ENCODE assay signal across 20 cellular contexts in the genomic region with DNA sequence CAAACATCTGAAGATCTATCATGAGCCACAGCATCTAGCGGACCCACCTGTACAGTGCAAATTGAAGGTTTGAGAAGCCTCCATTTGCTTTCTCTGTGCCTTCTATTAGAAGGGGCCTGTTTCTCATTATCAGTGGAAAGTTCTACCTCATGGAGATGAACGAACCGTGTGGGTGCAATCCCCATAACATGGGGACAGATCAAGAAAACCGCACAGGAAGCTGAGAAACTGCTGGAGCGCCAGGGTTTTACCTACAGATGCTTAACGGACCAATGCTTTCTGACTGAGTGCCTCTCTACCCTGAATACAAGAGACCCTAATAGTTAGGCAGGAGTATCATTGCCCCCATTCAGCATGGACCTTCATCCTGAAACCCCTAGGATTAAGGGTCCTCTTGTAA. TPM values are rescaled to one million over a fixed set of nuclear protein-coding genes. Genes with fewer than 3 reads are reported as not detected.
DNase-seq lines count a peak whose midpoint lies in the region; ATAC-seq and TF ChIP-seq lines count a peak whose summit lies in the region.
"Had no signal": no experiment of that assay in that cellular context is flagged by ENCODE, and none has a peak within 500 bp of the region (broad histone marks: within the 10 kb centered on the region; RNA-seq: fewer than 3 reads in every experiment).

No MANE protein-coding gene starts in this region.

- H3K27ac Mint-ChIP-seq in T-helper 2 cell treated with Interferon-gamma antibody and Interleukin-4, amounts not matched to agents 5 μg/mL and 100 μg/mL, for 36 hours = no peak overlapping the region
- H3K27ac Mint-ChIP-seq: CD4-positive, CD25-positive, alpha-beta regulatory T cell; CD8-positive, alpha-beta memory T cell; GM23338; H9 had no signal

- H2BK5ac ChIP-seq in trophoblast cell (ENCODE audit: low read depth, low read length, poor library complexity) = no peak overlapping the region

- H3K27ac ChIP-seq in BLaER1 treated with 17β-estradiol and CSF1 and Interleukin-3, amounts not matched to agents 10 nM and 100 nM = no peak overlapping the region
- no peak overlapping the region for H3K27ac ChIP-seq in OCI-LY3 (ENCODE audit: low read length)
- H3K27ac ChIP-seq in trophoblast cell (ENCODE audit: low read depth, low read length) = no peak overlapping the region
- H3K27ac ChIP-seq: A549, C4-2B had no signal

- no peak overlapping the region for H4K8ac ChIP-seq in trophoblast cell (ENCODE audit: low read depth, low read length)

- H3K36me3 ChIP-seq in BLaER1 treated with 17β-estradiol and CSF1 and Interleukin-3, amounts not matched to agents 10 nM and 100 nM = no peaks in the 10 kb centered on the region
- H3K36me3 ChIP-seq in OCI-LY3 (replicated peaks; ENCODE audit: low read depth, low read length) (no peaks in the 10 kb centered on the region), trophoblast cell (ENCODE audit: control insufficient read depth in 1 of 2, insufficient read depth in 2 of 2, low read length in 2 of 2) (no peaks in the 10 kb centered on the region)
- H3K36me3 ChIP-seq: BE2C had no signal

- peak overlapping the region; percentile 23 for H2BK12ac ChIP-seq in trophoblast cell (ENCODE audit: low read length)

- no peak overlapping the region for H2AFZ ChIP-seq in OCI-LY3 (ENCODE audit: low read depth, low read length)
- no peak overlapping the region for H2AFZ ChIP-seq in trophoblast cell (ENCODE audit: insufficient read depth, low read length, poor library complexity)
- H2AFZ ChIP-seq: GM23338 had no signal

- H3K27me3 Mint-ChIP-seq in T-helper 2 cell treated with Interferon-gamma antibody and Interleukin-4, amounts not matched to agents 5 μg/mL and 100 μg/mL, for 36 hours (ENCODE audit: low read depth) = peaks cover 10% of the 10 kb centered on the region
- H3K27me3 Mint-ChIP-seq: CD4-positive, CD25-positive, alpha-beta regulatory T cell had no signal

- H3K4me1 ChIP-seq in BLaER1 treated with 17β-estradiol and CSF1 and Interleukin-3, amounts not matched to agents 10 nM and 100 nM = peaks cover 41 to 57% (median 47%) of the 10 kb centered on the region in 10 experiments
- H3K4me1 ChIP-seq in OCI-LY3 (ENCODE audit: low read length) (peaks cover 37% of the 10 kb centered on the region), trophoblast cell (ENCODE audit: control insufficient read depth in 1 of 2, insufficient read depth in 2 of 2, low read length in 2 of 2) (peaks cover 28 to 30% of the 10 kb centered on the region in 2 experiments)

- H2AK5ac ChIP-seq in trophoblast cell (ENCODE audit: low read length) = no peak overlapping the region

- H2BK120ac ChIP-seq in trophoblast cell (ENCODE audit: insufficient read depth, low read length, poor library complexity) = peak overlapping the region; percentile 43

- H3K27me3 ChIP-seq in BLaER1 treated with 17β-estradiol and CSF1 and Interleukin-3, amounts not matched to agents 10 nM and 100 nM = no peaks in the 10 kb centered on the region
- no peaks in the 10 kb centered on the region for H3K27me3 ChIP-seq in OCI-LY3 (ENCODE audit: low read depth, low read length)
- no peaks in the 10 kb centered on the region for H3K27me3 ChIP-seq in trophoblast cell (ENCODE audit: insufficient read depth, low read length)
- H3K27me3 ChIP-seq: BE2C had no signal

- no peak overlapping the region for H3K4ac ChIP-seq in trophoblast cell (ENCODE audit: low read depth, low read length)

- peak; percentile 60 for DNase-seq in Jurkat, Clone E6-1 (ENCODE audit: low read depth, low spot score)
- DNase-seq in trophoblast cell = no peak
- DNase-seq in T-helper 2 cell treated with Interferon-gamma antibody and Interleukin-4, amounts not matched to agents 5 μg/mL and 100 μg/mL, for 36 hours (ENCODE audit: low spot score) = no peak
- no peak for DNase-seq in stimulated activated CD8-positive, alpha-beta memory T cell treated with anti-CD3 and anti-CD28 coated beads, Interleukin-4, amount 100 ng/mL, for 48 hours
- DNase-seq: 8988T; ACHN; AML-193; BE2C; CD4-positive, CD25-positive, alpha-beta regulatory T cell; CD8-positive, alpha-beta memory T cell; DMS 273 treated with DMSO at 0.1 percent for 48 hours; DMS79 treated with DMSO at 0.1 percent for 48 hours; H9 had no signal

- no peak overlapping the region for H3K4me3 Mint-ChIP-seq in T-helper 2 cell treated with Interferon-gamma antibody and Interleukin-4, amounts not matched to agents 5 μg/mL and 100 μg/mL, for 36 hours
- H3K4me3 Mint-ChIP-seq: CD4-positive, CD25-positive, alpha-beta regulatory T cell; CD8-positive, alpha-beta memory T cell; GM23338; H9 had no signal

- no peak overlapping the region for H3K9ac ChIP-seq in BLaER1 treated with 17β-estradiol and CSF1 and Interleukin-3, amounts not matched to agents 10 nM and 100 nM
- H3K9ac ChIP-seq in OCI-LY3 (ENCODE audit: low read length) (no peak overlapping the region), trophoblast cell (ENCODE audit: low read length) (no peak overlapping the region)

- H3K4me2 ChIP-seq in BLaER1 treated with 17β-estradiol and CSF1 and Interleukin-3, amounts not matched to agents 10 nM and 100 nM = peak overlapping the region; percentile 18 to 77 (median 58); a peak in 20 of 22 replicates
- H3K4me2 ChIP-seq in OCI-LY3 (ENCODE audit: low read length) (peak overlapping the region; percentile 68), trophoblast cell (ENCODE audit: low read length) (no peak overlapping the region)
- H3K4me2 ChIP-seq: A549, GM23338 had no signal

- H3K79me1 ChIP-seq in trophoblast cell (ENCODE audit: low read length) = peaks cover 24% of the 10 kb centered on the region

- no peaks in the 10 kb centered on the region for H4K20me1 ChIP-seq in BLaER1 treated with 17β-estradiol and CSF1 and Interleukin-3, amounts not matched to agents 10 nM and 100 nM
- no peaks in the 10 kb centered on the region for H4K20me1 ChIP-seq in OCI-LY3 (ENCODE audit: insufficient read depth, low read length)

- H4K12ac ChIP-seq in trophoblast cell (ENCODE audit: low read depth, low read length) = no peak overlapping the region

- H4K91ac ChIP-seq in trophoblast cell (ENCODE audit: low read depth, low read length) = peak overlapping the region; percentile 22

- H3K79me2 ChIP-seq in OCI-LY3 (ENCODE audit: low read length) (no peaks in the 10 kb centered on the region), trophoblast cell (ENCODE audit: control insufficient read depth, insufficient read depth, low read length, poor library complexity) (peaks cover 3% of the 10 kb centered on the region)

- no CpG with 5 or more reads among the region's 6 CpGs for WGBS in trophoblast cell (ENCODE audit: extremely low coverage, insufficient coverage, insufficient read length)

- H3K14ac ChIP-seq in trophoblast cell (ENCODE audit: low read length) = no peak overlapping the region

- H3K23ac ChIP-seq in trophoblast cell (ENCODE audit: low read length) = no peak overlapping the region

- no peak overlapping the region for H3K18ac ChIP-seq in trophoblast cell (ENCODE audit: low read length)

- 0 out of 22 replicates have a peak, but pooled peaks cover 0 to 3% (median 0%) of the 10 kb centered on the region in 11 experiments for H3K9me3 ChIP-seq in BLaER1 treated with 17β-estradiol and CSF1 and Interleukin-3, amounts not matched to agents 10 nM and 100 nM (replicated peaks in 1 of 11)
- H3K9me3 ChIP-seq in OCI-LY3 (ENCODE audit: insufficient read depth, low read length) (no peaks in the 10 kb centered on the region), trophoblast cell (ENCODE audit: insufficient read depth, low read depth, low read length) (peaks cover 6% of the 10 kb centered on the region)
- H3K9me3 ChIP-seq: A549, BE2C had no signal

- no peak for ATAC-seq in GM18502 (IDR thresholded peaks at IDR 0.05; ENCODE audit: poor library complexity, unreplicated experiment)
- ATAC-seq: A549, GM23338, HCT116 had no signal

- H3K9me3 Mint-ChIP-seq in T-helper 2 cell treated with Interferon-gamma antibody and Interleukin-4, amounts not matched to agents 5 μg/mL and 100 μg/mL, for 36 hours = no peaks in the 10 kb centered on the region
- H3K9me3 Mint-ChIP-seq: GM23338, H9 had no signal

- H3K36me3 Mint-ChIP-seq in T-helper 2 cell treated with Interferon-gamma antibody and Interleukin-4, amounts not matched to agents 5 μg/mL and 100 μg/mL, for 36 hours (ENCODE audit: low read depth) = no peaks in the 10 kb centered on the region
- H3K36me3 Mint-ChIP-seq: CD4-positive, CD25-positive, alpha-beta regulatory T cell; CD8-positive, alpha-beta memory T cell had no signal

- no peak overlapping the region for H3K4me3 ChIP-seq in BLaER1 treated with 17β-estradiol and CSF1 and Interleukin-3, amounts not matched to agents 10 nM and 100 nM
- H3K4me3 ChIP-seq in Jurkat, Clone E6-1 (ENCODE audit: low read length) = no peak overlapping the region
- H3K4me3 ChIP-seq in OCI-LY3 (ENCODE audit: low read length) (no peak overlapping the region), trophoblast cell (ENCODE audit: low read depth, low read length) (no peak overlapping the region)
- H3K4me3 ChIP-seq: A549, GM23338 had no signal

- TF ChIP-seq CTCF in OCI-LY3 (IDR thresholded peaks at IDR 0.05; ENCODE audit: low read depth, low read length) = no peak

- peaks cover 13% of the 10 kb centered on the region for H3K4me1 Mint-ChIP-seq in T-helper 2 cell treated with Interferon-gamma antibody and Interleukin-4, amounts not matched to agents 5 μg/mL and 100 μg/mL, for 36 hours (ENCODE audit: low read depth)
- H3K4me1 Mint-ChIP-seq: GM23338, H9 had no signal

RNA-seq across cellular contexts. Expression of gene CYP19A1, which starts 53.5 kb away (rescaled TPM):
- not detected for polyA plus RNA-seq in Jurkat, Clone E6-1 (2012; ENCODE audit: insufficient read depth, insufficient read length)
- 819 and 922 TPM in 2 replicates for polyA plus RNA-seq in trophoblast cell (2013)
- polyA plus RNA-seq: CD4-positive, CD25-positive, alpha-beta regulatory T cell; CD8-positive, alpha-beta memory T cell had no signal

RNA-seq across cellular contexts. Expression of gene GLDN, which starts 56.6 kb away (rescaled TPM):
- polyA plus RNA-seq in Jurkat, Clone E6-1 (2012; ENCODE audit: insufficient read depth, insufficient read length) = not detected
- polyA plus RNA-seq in trophoblast cell (2013) = 10.9 and 12.0 TPM in 2 replicates
- polyA plus RNA-seq: CD4-positive, CD25-positive, alpha-beta regulatory T cell; CD8-positive, alpha-beta memory T cell had no signal
